ENCODE assay signal across 12 cellular contexts in the genomic region with DNA sequence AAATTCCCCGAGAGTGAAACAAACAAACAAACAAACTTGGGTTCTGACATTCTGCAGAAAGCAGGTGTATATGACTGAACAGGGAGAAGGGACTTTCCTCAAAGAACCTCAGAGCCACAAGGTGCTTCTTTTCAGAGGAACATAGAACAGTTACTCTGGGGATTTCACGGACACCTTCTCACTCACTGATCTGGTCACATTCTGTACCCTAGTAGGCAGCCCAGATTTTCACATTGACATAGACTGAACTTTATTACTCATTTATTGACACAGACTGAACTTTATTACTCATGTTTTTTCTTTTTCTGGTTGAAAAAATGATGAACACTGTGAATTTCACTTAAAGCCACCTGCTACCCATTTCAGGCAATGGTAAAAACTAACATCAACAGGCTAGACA.
DNase-seq lines count a peak whose midpoint lies in the region; ATAC-seq lines count a peak whose summit lies in the region.
"Had no signal": no experiment of that assay in that cellular context is flagged by ENCODE, and none has a peak within 500 bp of the region (broad histone marks: within the 10 kb centered on the region; RNA-seq: fewer than 3 reads in every experiment).

No MANE protein-coding gene starts in this region.

- no peak for DNase-seq in activated effector memory CD4-positive, alpha-beta T cell treated with anti-CD3 and anti-CD28 coated beads, Interleukin-2, amount 50 U/mL, for 16 hours
- DNase-seq in RPMI8226 (no peak), AML-193 (lab: John Stamatoyannopoulos, UW) (no peak), NCI-H146 treated with DMSO at 0.1 percent for 48 hours (lab: John Stamatoyannopoulos, UW; ENCODE audit: unreplicated experiment) (no peak)
- DNase-seq: activated CD8-positive, alpha-beta memory T cell treated with anti-CD3 and anti-CD28 coated beads, Interleukin-2, amount 50 U/mL, for 48 hours; BE2C; GF-D8; NCI-H1105 had no signal

- ATAC-seq in GM18498 (IDR thresholded peaks at IDR 0.05; ENCODE audit: unreplicated experiment) (peak; percentile 92), GM19351 (IDR thresholded peaks at IDR 0.05; ENCODE audit: unreplicated experiment) (peak; percentile 91), HG02759 (IDR thresholded peaks at IDR 0.05; ENCODE audit: unreplicated experiment) (peak; percentile 97), HG03442 (IDR thresholded peaks at IDR 0.05; ENCODE audit: unreplicated experiment) (peak; percentile 97)
